21 cellular contexts compared by ENCODE assay signal in the genomic region with DNA sequence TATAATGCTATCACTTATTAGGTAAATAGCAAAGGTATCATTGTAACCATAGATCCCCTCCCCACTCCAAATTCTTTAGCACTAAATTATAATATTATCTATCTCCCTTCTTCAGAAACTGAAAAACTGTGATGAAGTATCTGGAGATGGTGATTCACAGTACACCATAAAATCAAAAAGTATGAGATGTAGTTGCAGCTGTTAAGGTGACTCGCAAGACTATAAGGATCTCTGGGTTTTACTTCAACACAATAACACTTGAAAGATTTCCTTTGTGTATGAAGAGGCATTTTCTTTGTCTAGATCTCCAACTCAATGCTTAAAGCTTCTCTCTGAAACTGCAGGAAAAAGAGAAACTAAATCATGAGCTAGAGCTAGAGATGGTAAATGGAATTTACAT. TPM values are rescaled to one million over a fixed set of nuclear protein-coding genes. Genes with fewer than 3 reads are reported as not detected.
DNase-seq lines count a peak whose midpoint lies in the region; ATAC-seq and TF ChIP-seq lines count a peak whose summit lies in the region.
"Had no signal": no experiment of that assay in that cellular context is flagged by ENCODE, and none has a peak within 500 bp of the region (broad histone marks: within the 10 kb centered on the region; RNA-seq: fewer than 3 reads in every experiment).

No MANE protein-coding gene starts in this region.

- TF ChIP-seq EP300 in SK-N-SH (IDR thresholded peaks at IDR 0.05; ENCODE audit: borderline replicate concordance in 1 of 2, low read depth in 1 of 2, low read length in 1 of 2): no peak

- no peak overlapping the region for H3K9ac ChIP-seq in SK-N-SH

- no peak overlapping the region for H3K4me3 Mint-ChIP-seq in GM23338
- H3K4me3 Mint-ChIP-seq in activated T-helper 2 cell treated with anti-CD3 and anti-CD28 coated beads, Interferon-gamma antibody, Interleukin-2, Interleukin-4, amounts not matched to agents 10 μg/mL and 5 μg/mL and 100 μg/mL, durations not matched to agents 14 hours and 24 hours and 36 hours (ENCODE audit: low read depth): no peak overlapping the region
- H3K4me3 Mint-ChIP-seq in glutamatergic neuron (ENCODE audit: unreplicated experiment): no peak overlapping the region
- H3K4me3 Mint-ChIP-seq: brain, WTC11 had no signal

- H3K79me2 ChIP-seq in SK-N-SH (ENCODE audit: insufficient read depth) (no peaks in the 10 kb centered on the region), GM23338 (replicated peaks; ENCODE audit: insufficient read depth) (no peaks in the 10 kb centered on the region)

- H3K9me3 Mint-ChIP-seq in GM23338 (no peaks in the 10 kb centered on the region), glutamatergic neuron (ENCODE audit: unreplicated experiment) (no peaks in the 10 kb centered on the region)
- no peaks in the 10 kb centered on the region for H3K9me3 Mint-ChIP-seq in activated T-helper 2 cell treated with anti-CD3 and anti-CD28 coated beads, Interferon-gamma antibody, Interleukin-2, Interleukin-4, amounts not matched to agents 10 μg/mL and 5 μg/mL and 100 μg/mL, durations not matched to agents 14 hours and 24 hours and 36 hours
- H3K9me3 Mint-ChIP-seq: stimulated activated naive CD8-positive, alpha-beta T cell treated with anti-CD3 and anti-CD28 coated beads, Interleukin-15, amount 100 ng/mL, for 72 hours; WTC11 had no signal

- no peak overlapping the region for H2AFZ ChIP-seq in SK-N-SH (ENCODE audit: low read depth)
- no peak overlapping the region for H2AFZ ChIP-seq in GM23338

- ATAC-seq in SK-N-SH treated with all-trans-retinoic acid at 6 μM for 48 hours: no peak
- no peak for ATAC-seq in GM23338
- no peak for ATAC-seq in HG02970 (IDR thresholded peaks at IDR 0.05; ENCODE audit: low FRiP score, unreplicated experiment)
- ATAC-seq: sciatic nerve; stimulated activated naive CD8-positive, alpha-beta T cell treated with anti-CD3 and anti-CD28 coated beads, Interleukin-15, amount 100 ng/mL, for 72 hours; WTC11 had no signal

- POLR2A ChIA-PET in SK-N-SH (lab: Yijun Ruan, JAX): no interaction called here

- intact Hi-C loops in activated T-helper 2 cell treated with anti-CD3 and anti-CD28 coated beads, Interferon-gamma antibody, Interleukin-2, Interleukin-4, amounts not matched to agents 10 μg/mL and 5 μg/mL and 100 μg/mL, durations not matched to agents 14 hours and 24 hours and 36 hours (cut with micrococcal nuclease): no loop called here

- peak overlapping the region; percentile 10 for H3K27ac Mint-ChIP-seq in GM23338
- H3K27ac Mint-ChIP-seq in activated T-helper 2 cell treated with anti-CD3 and anti-CD28 coated beads, Interferon-gamma antibody, Interleukin-2, Interleukin-4, amounts not matched to agents 10 μg/mL and 5 μg/mL and 100 μg/mL, durations not matched to agents 14 hours and 24 hours and 36 hours: peak overlapping the region; percentile 31
- H3K27ac Mint-ChIP-seq in glutamatergic neuron (ENCODE audit: unreplicated experiment): peak overlapping the region; percentile 18
- H3K27ac Mint-ChIP-seq: brain; stimulated activated naive CD8-positive, alpha-beta T cell treated with anti-CD3 and anti-CD28 coated beads, Interleukin-15, amount 100 ng/mL, for 72 hours had no signal

- no peak overlapping the region for H3K4me3 ChIP-seq in SK-N-SH (ENCODE audit: low read depth in 2 of 2, low read length in 1 of 2)
- H3K4me3 ChIP-seq in GM23338: no peak overlapping the region
- H3K4me3 ChIP-seq: lung had no signal

- H3K27me3 ChIP-seq in SK-N-SH (ENCODE audit: insufficient read depth): no peaks in the 10 kb centered on the region
- H3K27me3 ChIP-seq in GM23338 (ENCODE audit: insufficient read depth): no peaks in the 10 kb centered on the region

- H3K27me3 Mint-ChIP-seq in GM23338 (ENCODE audit: insufficient read depth, low read depth, poor library complexity) (no peaks in the 10 kb centered on the region), glutamatergic neuron (ENCODE audit: unreplicated experiment) (no peaks in the 10 kb centered on the region)
- no peaks in the 10 kb centered on the region for H3K27me3 Mint-ChIP-seq in activated T-helper 2 cell treated with anti-CD3 and anti-CD28 coated beads, Interferon-gamma antibody, Interleukin-2, Interleukin-4, amounts not matched to agents 10 μg/mL and 5 μg/mL and 100 μg/mL, durations not matched to agents 14 hours and 24 hours and 36 hours (ENCODE audit: low read depth)
- H3K27me3 Mint-ChIP-seq: brain; stimulated activated naive CD8-positive, alpha-beta T cell treated with anti-CD3 and anti-CD28 coated beads, Interleukin-15, amount 100 ng/mL, for 72 hours had no signal

- H3K9me2 ChIP-seq in SK-N-SH (no peaks in the 10 kb centered on the region), GM23338 (ENCODE audit: insufficient read depth) (no peaks in the 10 kb centered on the region)

- peaks cover 5% of the 10 kb centered on the region; the same call in 1 of the 2 replicates for H3K9me3 ChIP-seq in SK-N-SH

- WGBS in SK-N-SH (ENCODE audit: low lambda C conversion rate): 100% methylated on average over 1 of the region's 1 CpG

- no peaks in the 10 kb centered on the region for H3K36me3 Mint-ChIP-seq in GM23338 (ENCODE audit: low read depth)
- peaks cover 4% of the 10 kb centered on the region for H3K36me3 Mint-ChIP-seq in activated T-helper 2 cell treated with anti-CD3 and anti-CD28 coated beads, Interferon-gamma antibody, Interleukin-2, Interleukin-4, amounts not matched to agents 10 μg/mL and 5 μg/mL and 100 μg/mL, durations not matched to agents 14 hours and 24 hours and 36 hours (ENCODE audit: low read depth)
- no peaks in the 10 kb centered on the region for H3K36me3 Mint-ChIP-seq in glutamatergic neuron (ENCODE audit: unreplicated experiment)
- H3K36me3 Mint-ChIP-seq: WTC11 had no signal

- H4K20me1 ChIP-seq in SK-N-SH (ENCODE audit: insufficient read depth): no peaks in the 10 kb centered on the region
- no peaks in the 10 kb centered on the region for H4K20me1 ChIP-seq in GM23338 (replicated peaks; ENCODE audit: insufficient read depth)

- no peaks in the 10 kb centered on the region; a peak in 2 of 4 replicates for H3K4me1 ChIP-seq in SK-N-SH (ENCODE audit: control insufficient read depth in 1 of 2, insufficient read depth in 2 of 2, low read depth in 1 of 2, low read length in 1 of 2)
- H3K4me1 ChIP-seq in GM23338 (ENCODE audit: insufficient read depth): peaks cover 20% of the 10 kb centered on the region

- H3F3A ChIP-seq in SK-N-SH (replicated peaks; ENCODE audit: insufficient read depth) (peaks cover 5% of the 10 kb centered on the region), GM23338 (replicated peaks; ENCODE audit: low read depth) (no peaks in the 10 kb centered on the region)

- no peak for TF ChIP-seq RAD21 in SK-N-SH (IDR thresholded peaks at IDR 0.05; ENCODE audit: low read length)

- H3K4me2 ChIP-seq in SK-N-SH: no peak overlapping the region
- H3K4me2 ChIP-seq in GM23338: peak overlapping the region; percentile 24; the same call in 1 of the 2 replicates

- peaks cover 18% of the 10 kb centered on the region for H3K4me1 Mint-ChIP-seq in GM23338
- H3K4me1 Mint-ChIP-seq in activated T-helper 2 cell treated with anti-CD3 and anti-CD28 coated beads, Interferon-gamma antibody, Interleukin-2, Interleukin-4, amounts not matched to agents 10 μg/mL and 5 μg/mL and 100 μg/mL, durations not matched to agents 14 hours and 24 hours and 36 hours (ENCODE audit: low read depth): peaks cover 19% of the 10 kb centered on the region
- H3K4me1 Mint-ChIP-seq in glutamatergic neuron (ENCODE audit: low read depth, unreplicated experiment): peaks cover 16% of the 10 kb centered on the region

- no peak for DNase-seq in SK-N-SH
- peak; percentile 8 for DNase-seq in GM23338 (ENCODE audit: low spot score)
- DNase-seq in activated T-helper 2 cell treated with anti-CD3 and anti-CD28 coated beads, Interferon-gamma antibody, Interleukin-2, Interleukin-4, amounts not matched to agents 10 μg/mL and 5 μg/mL and 100 μg/mL, durations not matched to agents 14 hours and 24 hours and 36 hours (ENCODE audit: low spot score): no peak
- no peak for DNase-seq in glutamatergic neuron
- DNase-seq in GM19238 (ENCODE audit: insufficient read length, low spot score): no peak
- DNase-seq in SKM-1 (lab: John Stamatoyannopoulos, UW; ENCODE audit: unreplicated experiment): no peak
- DNase-seq: activated gamma-delta T cell; cortex of kidney; DMS 273 treated with DMSO at 0.1 percent for 48 hours; NCI-H146; NCI-H446 treated with DMSO at 0.1 percent for 48 hours; stimulated activated naive CD8-positive, alpha-beta T cell treated with anti-CD3 and anti-CD28 coated beads, Interleukin-15, amount 100 ng/mL, for 72 hours; T-helper 2 cell; trophoblast cell had no signal

- H3K36me3 ChIP-seq in SK-N-SH (replicated peaks in 1 of 2; ENCODE audit: control insufficient read depth in 1 of 2, insufficient read depth in 2 of 2, low read length in 1 of 2) (peaks cover 0 to 6% of the 10 kb centered on the region in 2 experiments), GM23338 (ENCODE audit: insufficient read depth) (no peaks in the 10 kb centered on the region)

- TF ChIP-seq CTCF in SK-N-SH (IDR thresholded peaks at IDR 0.05): no peak
- no peak for TF ChIP-seq CTCF in GM23338 (conservative IDR thresholded peaks at IDR 0.05; ENCODE audit: low read depth in 2 of 2)
- TF ChIP-seq CTCF in glutamatergic neuron (IDR thresholded peaks at IDR 0.05; ENCODE audit: partially characterized antibody, unreplicated experiment): no peak

- H3K27ac ChIP-seq in SK-N-SH (ENCODE audit: low read depth in 2 of 2, low read length in 1 of 2): no peak overlapping the region; a peak in 1 of 4 replicates
- no peak overlapping the region for H3K27ac ChIP-seq in GM23338 (ENCODE audit: low read depth)
- H3K27ac ChIP-seq: C4-2B had no signal

- CTCF ChIA-PET in SK-N-SH (lab: Yijun Ruan, JAX): interaction anchor here (1.0 kb wide), 1 partner anchor 11 kb away, joined by 3 read pairs; no protein-coding TSS in a partner anchor

TF ChIP-seq in SK-N-SH, 30 proteins besides CTCF, POLR2A, EP300 and RAD21:
- TF ChIP-seq FOXM1 (IDR thresholded peaks at IDR 0.05; ENCODE audit: low read depth) (no peak), TCF12 (IDR thresholded peaks at IDR 0.05) (peak; percentile 14; the same call in 1 of the 2 replicates)

TF ChIP-seq in SK-N-SH treated with all-trans-retinoic acid at 6 μM for 48 hours, 23 proteins besides CTCF, POLR2A, EP300 and RAD21 (continues in another document):
- no peak for TF ChIP-seq TCF4 (CRISPR knock-in tag; IDR thresholded peaks at IDR 0.05; ENCODE audit: borderline replicate concordance)

TF ChIP-seq in GM23338, 12 proteins besides CTCF, POLR2A, EP300 and RAD21 (continues in another document):
- TF ChIP-seq NANOG (IDR thresholded peaks at IDR 0.05; ENCODE audit: borderline replicate concordance) (no peak), STAT1 (IDR thresholded peaks at IDR 0.05; ENCODE audit: unreplicated experiment) (no peak)

RNA-seq across cellular contexts. Expression of a gene that starts 46.9 kb away (rescaled TPM):
- polyA plus RNA-seq in SK-N-SH (2012; rRNA removed) (47.8 and 81.6 TPM in 2 replicates), GM23338 (2016; fragmentation: Nextera tagmentation; extraction: Ambion mirVana) (39.5 and 49.0 TPM in 2 replicates)
- polyA plus RNA-seq in SK-N-SH (2012; cell fraction: cytosol; rRNA removed): 72.9 and 102 TPM in 2 replicates
- 68.9 and 85.2 TPM in 2 replicates for polyA plus RNA-seq in SK-N-SH (2012; cell fraction: nucleus; rRNA removed)
- 27.3 and 28.6 TPM in 2 replicates for total RNA-seq in GM23338 (2014; rRNA removed; shearing (Covaris generic))
- total RNA-seq in activated T-helper 2 cell treated with anti-CD3 and anti-CD28 coated beads, Interferon-gamma antibody, Interleukin-2, Interleukin-4, amounts not matched to agents 10 μg/mL and 5 μg/mL and 100 μg/mL, durations not matched to agents 14 hours and 24 hours and 36 hours: 21.6 and 22.0 TPM in 2 replicates
- 21.4 TPM for total RNA-seq in glutamatergic neuron (ENCODE audit: unreplicated experiment)
